In genomic region chr22:23236440-23237139, GRCh38 we compare ENCODE assay signal across 15 cellular contexts. TPM values are rescaled to one million over a fixed set of nuclear protein-coding genes. Genes with fewer than 3 reads are reported as not detected.
A peak's percentile ranks its signal among the peaks of the same experiment; 100 is the strongest.
DNase-seq lines count a peak whose midpoint lies in the region; ATAC-seq and TF ChIP-seq lines count a peak whose summit lies in the region.
"Had no signal": no experiment of that assay in that cellular context is flagged by ENCODE, and none has a peak within 500 bp of the region (broad histone marks: within the 10 kb centered on the region; RNA-seq: fewer than 3 reads in every experiment).

No MANE protein-coding gene starts in this region.

- peaks cover 9% of the 10 kb centered on the region for H3K36me3 Mint-ChIP-seq in activated CD4-positive, alpha-beta memory T cell treated with anti-CD3 and anti-CD28 coated beads for 36 hours
- peaks cover 16% of the 10 kb centered on the region for H3K36me3 Mint-ChIP-seq in activated CD4-positive, alpha-beta memory T cell treated with anti-CD3 and anti-CD28 coated beads, Interleukin-2, amount 10 ng/mL, durations not matched to agents 7 days and 5 days (ENCODE audit: low read depth)

- peaks cover 6% of the 10 kb centered on the region for H3K9me3 Mint-ChIP-seq in activated CD4-positive, alpha-beta memory T cell treated with anti-CD3 and anti-CD28 coated beads for 36 hours
- H3K9me3 Mint-ChIP-seq in activated CD4-positive, alpha-beta memory T cell treated with anti-CD3 and anti-CD28 coated beads, Interleukin-2, amount 10 ng/mL, durations not matched to agents 7 days and 5 days: no peaks in the 10 kb centered on the region
- H3K9me3 Mint-ChIP-seq: T-helper 2 cell treated with Interferon-gamma antibody and Interleukin-4, amounts not matched to agents 5 μg/mL and 100 μg/mL, for 36 hours had no signal

- H3K4me3 Mint-ChIP-seq in activated CD4-positive, alpha-beta memory T cell treated with anti-CD3 and anti-CD28 coated beads for 36 hours: no peak overlapping the region
- H3K4me3 Mint-ChIP-seq in activated CD4-positive, alpha-beta memory T cell treated with anti-CD3 and anti-CD28 coated beads, Interleukin-2, amount 10 ng/mL, durations not matched to agents 7 days and 5 days: no peak overlapping the region
- H3K4me3 Mint-ChIP-seq: T-helper 2 cell treated with Interferon-gamma antibody and Interleukin-4, amounts not matched to agents 5 μg/mL and 100 μg/mL, for 36 hours had no signal

- intact Hi-C loops in activated CD4-positive, alpha-beta memory T cell treated with anti-CD3 and anti-CD28 coated beads for 36 hours (cut with micrococcal nuclease): no loop called here
- intact Hi-C loops in heart left ventricle (cut with DNase I): loop anchor here in 4 of 10 donors (2.0 to 5.0 kb wide), 3 partner anchors 36 to 56 kb away; partner anchors contain the start of gene BCR (in 3 of the 4)

- H3K4me1 Mint-ChIP-seq in activated CD4-positive, alpha-beta memory T cell treated with anti-CD3 and anti-CD28 coated beads for 36 hours (ENCODE audit: low read depth): peaks cover 83% of the 10 kb centered on the region
- H3K4me1 Mint-ChIP-seq in activated CD4-positive, alpha-beta memory T cell treated with anti-CD3 and anti-CD28 coated beads, Interleukin-2, amount 10 ng/mL, durations not matched to agents 7 days and 5 days: peaks cover 51% of the 10 kb centered on the region

- H3K9me3 ChIP-seq in heart left ventricle: no peaks in the 10 kb centered on the region
- no peaks in the 10 kb centered on the region for H3K9me3 ChIP-seq in stomach smooth muscle (ENCODE audit: control insufficient read depth in 2 of 2, low read length in 2 of 2)
- H3K9me3 ChIP-seq: testis had no signal

- peak overlapping the region in 1 of 2 donors; percentile 29 for H3K9ac ChIP-seq in stomach smooth muscle (ENCODE audit: low read length in 2 of 2)

- WGBS in adipose tissue, 3 donors: 53 to 72% (median 71%) methylated on average over 14 of the region's 14 CpGs
- 49 to 61% (median 53%) methylated on average over 12 to 14 of the region's 14 CpGs for WGBS in heart left ventricle, 4 donors

- no peak for DNase-seq in activated CD4-positive, alpha-beta memory T cell treated with anti-CD3 and anti-CD28 coated beads for 36 hours
- no peak for DNase-seq in activated CD4-positive, alpha-beta memory T cell treated with anti-CD3 and anti-CD28 coated beads, Interleukin-2, amount 10 ng/mL, durations not matched to agents 7 days and 5 days
- DNase-seq in heart left ventricle (peak in 1 of 5 donors; percentile 44), NOMO-1 treated with dmso at 0.1 percent for 144 hours (lab: John Stamatoyannopoulos, UW; ENCODE audit: unreplicated experiment) (no peak)
- DNase-seq: activated effector memory CD4-positive, alpha-beta T cell treated with Interleukin-2 at 50 U/mL for 16 hours; DMS79 treated with DMSO at 0.1 percent for 48 hours; spleen had no signal

- POLR2A ChIA-PET in activated CD4-positive, alpha-beta memory T cell treated with anti-CD3 and anti-CD28 coated beads for 36 hours (lab: Charles Lee): interaction anchor here (0.7 to 1.6 kb wide), 4 partner anchors 17 to 20 kb away, joined by 3 to 6 read pairs (median 4); no protein-coding TSS in a partner anchor
- POLR2A ChIA-PET in activated CD4-positive, alpha-beta memory T cell treated with anti-CD3 and anti-CD28 coated beads, Interleukin-2, amount 10 ng/mL, durations not matched to agents 7 days and 5 days (lab: Charles Lee): interaction anchor here (1.8 kb wide), 1 partner anchor 10 kb away, joined by 7 read pairs; no protein-coding TSS in a partner anchor

- ATAC-seq in heart left ventricle (peak; percentile 4 to 40 (median 28)), GM21786 (IDR thresholded peaks at IDR 0.05; ENCODE audit: unreplicated experiment) (no peak), GM21526 (IDR thresholded peaks at IDR 0.05; ENCODE audit: low FRiP score, unreplicated experiment) (no peak)
- ATAC-seq: GM12878 had no signal

- TF ChIP-seq POLR2A in heart left ventricle (IDR thresholded peaks at IDR 0.05): no peak

- CTCF ChIA-PET in activated CD4-positive, alpha-beta memory T cell treated with anti-CD3 and anti-CD28 coated beads for 36 hours (lab: Charles Lee): interaction anchor here (0.9 to 1.6 kb wide), 4 partner anchors 45 to 62 kb away, joined by 3 to 6 read pairs (median 4); partner anchors contain the start of gene BCR
- CTCF ChIA-PET in activated CD4-positive, alpha-beta memory T cell treated with anti-CD3 and anti-CD28 coated beads, Interleukin-2, amount 10 ng/mL, durations not matched to agents 7 days and 5 days (lab: Charles Lee): no interaction called here

- H3K4me3 ChIP-seq in heart left ventricle (no peak overlapping the region), stomach smooth muscle (ENCODE audit: low read length in 2 of 2) (peak overlapping the region in 1 of 2 donors; percentile 15)
- H3K4me3 ChIP-seq: GM12878, lung, spleen, testis had no signal

- no peaks in the 10 kb centered on the region for H3K27me3 Mint-ChIP-seq in activated CD4-positive, alpha-beta memory T cell treated with anti-CD3 and anti-CD28 coated beads for 36 hours
- no peaks in the 10 kb centered on the region for H3K27me3 Mint-ChIP-seq in activated CD4-positive, alpha-beta memory T cell treated with anti-CD3 and anti-CD28 coated beads, Interleukin-2, amount 10 ng/mL, durations not matched to agents 7 days and 5 days

- no peak for TF ChIP-seq CTCF in heart left ventricle (IDR thresholded peaks at IDR 0.05)

- H3K4me1 ChIP-seq in heart left ventricle (peaks cover 0 to 72% (median 30%) of the 10 kb centered on the region in 12 donors), stomach smooth muscle (ENCODE audit: control insufficient read depth, insufficient read depth, low read length) (peaks cover 57% of the 10 kb centered on the region)

- no peaks in the 10 kb centered on the region for H3K36me3 ChIP-seq in heart left ventricle
- H3K36me3 ChIP-seq in stomach smooth muscle (ENCODE audit: control insufficient read depth in 2 of 2, insufficient read depth in 2 of 2, low read length in 2 of 2): no peaks in the 10 kb centered on the region

- H3K27ac Mint-ChIP-seq in activated CD4-positive, alpha-beta memory T cell treated with anti-CD3 and anti-CD28 coated beads for 36 hours: peak overlapping the region; percentile 64
- no peak overlapping the region for H3K27ac Mint-ChIP-seq in activated CD4-positive, alpha-beta memory T cell treated with anti-CD3 and anti-CD28 coated beads, Interleukin-2, amount 10 ng/mL, durations not matched to agents 7 days and 5 days
- H3K27ac Mint-ChIP-seq: T-helper 2 cell treated with Interferon-gamma antibody and Interleukin-4, amounts not matched to agents 5 μg/mL and 100 μg/mL, for 36 hours had no signal

- H3K27ac ChIP-seq in adipose tissue (ENCODE audit: low read depth, low read length) (peak overlapping the region; percentile 28), heart left ventricle (peak overlapping the region in 8 of 12 donors; percentile 4 to 61 (median 28)), stomach smooth muscle (ENCODE audit: low read length) (peak overlapping the region; percentile 41)
- H3K27ac ChIP-seq: testis had no signal

- H3K27me3 ChIP-seq in heart left ventricle: no peaks in the 10 kb centered on the region
- H3K27me3 ChIP-seq in stomach smooth muscle (ENCODE audit: control insufficient read depth in 1 of 2, insufficient read depth in 2 of 2, low read length in 2 of 2): no peaks in the 10 kb centered on the region
- H3K27me3 ChIP-seq: spleen, testis had no signal

RNA-seq across cellular contexts. Expression of gene BCR, which starts 56.3 kb away (rescaled TPM):
- total RNA-seq in activated CD4-positive, alpha-beta memory T cell treated with anti-CD3 and anti-CD28 coated beads for 36 hours: 10 to 100 TPM; 60.4 to 69.0 TPM
- 10 to 100 TPM; 60.7 to 63.2 TPM for total RNA-seq in activated CD4-positive, alpha-beta memory T cell treated with anti-CD3 and anti-CD28 coated beads, Interleukin-2, amount 10 ng/mL, durations not matched to agents 7 days and 5 days
- polyA plus RNA-seq in adipose tissue (10 to 100 TPM; 10.3 to 37.9 (median 14.8) TPM), heart left ventricle (10 to 100 TPM; 12.6 to 22.4 TPM)
- total RNA-seq in heart left ventricle: 10 to 100 TPM; 24.0 to 51.1 (median 29.3) TPM

Comparison
In these comparisons a context has a peak if more than half of its experiments do, and no peak if none do; other contexts are left out.
1. ATAC-seq: peak in heart left ventricle (4 of 4); none in GM21786 (single experiment) and GM21526 (single experiment).
2. Peak in every context shown above with its lines, with median percentiles within 50 percentile points of each other: H3K27ac ChIP-seq.